9 cellular contexts compared by ENCODE assay signal in genomic region chr11:15969701-15970329, GRCh38.
DNase-seq lines count a peak whose midpoint lies in the region; ATAC-seq, FAIRE-seq and TF ChIP-seq lines count a peak whose summit lies in the region.
"Had no signal": no experiment of that assay in that cellular context is flagged by ENCODE, and none has a peak within 500 bp of the region (broad histone marks: within the 10 kb centered on the region; RNA-seq: fewer than 3 reads in every experiment).

No MANE protein-coding gene starts in this region.

- no TSS peak for BruUV-seq in HepG2 (replicated peaks; lab: Mats Ljungman, UMichigan)

- H3K27ac Mint-ChIP-seq in activated T-helper 2 cell treated with anti-CD3 and anti-CD28 coated beads, Interferon-gamma antibody, Interleukin-2, Interleukin-4, amounts not matched to agents 10 μg/mL and 5 μg/mL and 100 μg/mL, durations not matched to agents 14 hours and 24 hours and 36 hours, result peak overlapping the region; percentile 22
- no peak overlapping the region for H3K27ac Mint-ChIP-seq in stimulated activated naive CD8-positive, alpha-beta T cell treated with anti-CD3 and anti-CD28 coated beads, Interleukin-15, amount 100 ng/mL, for 72 hours
- H3K27ac Mint-ChIP-seq: activated CD4-positive, alpha-beta T cell treated with anti-CD3 and anti-CD28 coated beads, Interleukin-2, amount 10 ng/mL, durations not matched to agents 7 days and 5 days had no signal

- no peak overlapping the region for H3K27ac ChIP-seq in HepG2 (ENCODE audit: extremely low read length, insufficient read depth, low read length)

- ATAC-seq in HG02610 (IDR thresholded peaks at IDR 0.05; ENCODE audit: unreplicated experiment) (peak; percentile 47), HepG2 (no peak), HG02970 (IDR thresholded peaks at IDR 0.05; ENCODE audit: low FRiP score, unreplicated experiment) (no peak)
- ATAC-seq in stimulated activated naive CD8-positive, alpha-beta T cell treated with anti-CD3 and anti-CD28 coated beads, Interleukin-15, amount 100 ng/mL, for 72 hours, result no peak
- ATAC-seq in activated T-cell treated with anti-CD3 and anti-CD28 coated beads, Interleukin-2, amount 50 U/mL, for 4 hours, result no peak

- no peak for TF ChIP-seq RAD21 in HepG2 (CRISPR knock-in tag; IDR thresholded peaks at IDR 0.05)

- CTCF ChIA-PET in HepG2 (lab: Yijun Ruan, JAX; ENCODE audit: low intra/inter-chr PET ratio, low total read pairs), result no interaction called here

- FAIRE-seq in HepG2 (lab: Jason Lieb, UNC), result no peak

- H4K20me1 ChIP-seq in HepG2 (ENCODE audit: insufficient read depth, low read length), result no peaks in the 10 kb centered on the region

- peaks cover 5% of the 10 kb centered on the region for H3K4me1 Mint-ChIP-seq in activated T-helper 2 cell treated with anti-CD3 and anti-CD28 coated beads, Interferon-gamma antibody, Interleukin-2, Interleukin-4, amounts not matched to agents 10 μg/mL and 5 μg/mL and 100 μg/mL, durations not matched to agents 14 hours and 24 hours and 36 hours (ENCODE audit: low read depth)
- H3K4me1 Mint-ChIP-seq in stimulated activated naive CD8-positive, alpha-beta T cell treated with anti-CD3 and anti-CD28 coated beads, Interleukin-15, amount 100 ng/mL, for 72 hours, result no peaks in the 10 kb centered on the region
- no peaks in the 10 kb centered on the region for H3K4me1 Mint-ChIP-seq in activated T-cell treated with anti-CD3 and anti-CD28 coated beads, Interleukin-2, amount 50 U/mL, for 4 hours (ENCODE audit: low read depth)
- H3K4me1 Mint-ChIP-seq: activated CD4-positive, alpha-beta T cell treated with anti-CD3 and anti-CD28 coated beads, Interleukin-2, amount 10 ng/mL, durations not matched to agents 7 days and 5 days had no signal

- no peaks in the 10 kb centered on the region for H3K79me2 ChIP-seq in HepG2 (ENCODE audit: insufficient read depth, low read length)

- DNase-seq in AG09309 (ENCODE audit: low read depth) (peak; percentile 54), HepG2 (ENCODE audit: low spot score) (no peak), NK-92 (lab: John Stamatoyannopoulos, UW; ENCODE audit: unreplicated experiment) (no peak)
- DNase-seq in activated T-helper 2 cell treated with anti-CD3 and anti-CD28 coated beads, Interferon-gamma antibody, Interleukin-2, Interleukin-4, amounts not matched to agents 10 μg/mL and 5 μg/mL and 100 μg/mL, durations not matched to agents 14 hours and 24 hours and 36 hours (ENCODE audit: low spot score), result no peak
- no peak for DNase-seq in stimulated activated naive CD8-positive, alpha-beta T cell treated with anti-CD3 and anti-CD28 coated beads, Interleukin-15, amount 100 ng/mL, for 72 hours
- no peak for DNase-seq in activated T-cell treated with anti-CD3 and anti-CD28 coated beads, Interleukin-2, amount 50 U/mL, for 4 hours
- DNase-seq: activated CD4-positive, alpha-beta T cell treated with anti-CD3 and anti-CD28 coated beads, Interleukin-2, amount 10 ng/mL, durations not matched to agents 7 days and 5 days had no signal

- H3K4me1 ChIP-seq in HepG2 (ENCODE audit: insufficient read depth, low read length), result 0 out of 2 replicates have a peak, but pooled peaks cover 24% of the 10 kb centered on the region

- intact Hi-C loops in activated T-helper 2 cell treated with anti-CD3 and anti-CD28 coated beads, Interferon-gamma antibody, Interleukin-2, Interleukin-4, amounts not matched to agents 10 μg/mL and 5 μg/mL and 100 μg/mL, durations not matched to agents 14 hours and 24 hours and 36 hours (cut with micrococcal nuclease), result no loop called here
- intact Hi-C loops in HepG2 (cut with micrococcal nuclease; ENCODE audit: unreplicated experiment), result no loop called here

- no peak overlapping the region for H3K9ac ChIP-seq in HepG2 (ENCODE audit: insufficient read depth, low read depth, low read length)

- no peak overlapping the region for H3K4me3 Mint-ChIP-seq in activated T-helper 2 cell treated with anti-CD3 and anti-CD28 coated beads, Interferon-gamma antibody, Interleukin-2, Interleukin-4, amounts not matched to agents 10 μg/mL and 5 μg/mL and 100 μg/mL, durations not matched to agents 14 hours and 24 hours and 36 hours (ENCODE audit: low read depth)
- no peak overlapping the region for H3K4me3 Mint-ChIP-seq in stimulated activated naive CD8-positive, alpha-beta T cell treated with anti-CD3 and anti-CD28 coated beads, Interleukin-15, amount 100 ng/mL, for 72 hours
- no peak overlapping the region for H3K4me3 Mint-ChIP-seq in activated T-cell treated with anti-CD3 and anti-CD28 coated beads, Interleukin-2, amount 50 U/mL, for 4 hours
- H3K4me3 Mint-ChIP-seq: activated CD4-positive, alpha-beta T cell treated with anti-CD3 and anti-CD28 coated beads, Interleukin-2, amount 10 ng/mL, durations not matched to agents 7 days and 5 days had no signal

- POLR2A ChIA-PET in HepG2 (lab: Yijun Ruan, JAX), result no interaction called here

- no peak for TF ChIP-seq EP300 in HepG2 (IDR thresholded peaks at IDR 0.05; ENCODE audit: low read depth in 2 of 2, low read length in 2 of 2)
- no peak for TF ChIP-seq EP300 in HepG2 (CRISPR knock-in tag; IDR thresholded peaks at IDR 0.05; ENCODE audit: borderline replicate concordance)

- H2AFZ ChIP-seq in HepG2 (ENCODE audit: low read length), result no peak overlapping the region

- no peaks in the 10 kb centered on the region for H3K9me3 ChIP-seq in HepG2 (ENCODE audit: low read length)

- no peaks in the 10 kb centered on the region for H3K36me3 Mint-ChIP-seq in activated T-helper 2 cell treated with anti-CD3 and anti-CD28 coated beads, Interferon-gamma antibody, Interleukin-2, Interleukin-4, amounts not matched to agents 10 μg/mL and 5 μg/mL and 100 μg/mL, durations not matched to agents 14 hours and 24 hours and 36 hours (ENCODE audit: low read depth)
- H3K36me3 Mint-ChIP-seq in activated T-cell treated with anti-CD3 and anti-CD28 coated beads, Interleukin-2, amount 50 U/mL, for 4 hours (ENCODE audit: insufficient read depth), result no peaks in the 10 kb centered on the region

- in situ Hi-C loops in HepG2 (cut with HindIII; ENCODE audit: extremely low pct_ligation_motif_present, low pct_unique_long_range_greater_than_20kb), result no loop called here

- H3K27me3 ChIP-seq in HepG2 (ENCODE audit: control insufficient read depth in 1 of 2, insufficient read depth in 2 of 2, low read length in 2 of 2), result no peaks in the 10 kb centered on the region

- no peak for TF ChIP-seq POLR2A in HepG2 (IDR thresholded peaks at IDR 0.05; ENCODE audit: insufficient read depth in 1 of 2, low read depth in 2 of 2, low read length in 2 of 2)

- WGBS in HepG2 (ENCODE audit: low lambda C conversion rate), result 65% methylated on average over 6 of the region's 6 CpGs

- H3K36me3 ChIP-seq in HepG2 (replicated peaks in 1 of 2; ENCODE audit: control insufficient read depth in 1 of 2, insufficient read depth in 2 of 2, low read length in 2 of 2), result no peaks in the 10 kb centered on the region

- no peaks in the 10 kb centered on the region for H3K9me3 Mint-ChIP-seq in activated T-helper 2 cell treated with anti-CD3 and anti-CD28 coated beads, Interferon-gamma antibody, Interleukin-2, Interleukin-4, amounts not matched to agents 10 μg/mL and 5 μg/mL and 100 μg/mL, durations not matched to agents 14 hours and 24 hours and 36 hours
- H3K9me3 Mint-ChIP-seq in stimulated activated naive CD8-positive, alpha-beta T cell treated with anti-CD3 and anti-CD28 coated beads, Interleukin-15, amount 100 ng/mL, for 72 hours, result peaks cover 0 to 4% of the 10 kb centered on the region in 2 donors
- H3K9me3 Mint-ChIP-seq in activated T-cell treated with anti-CD3 and anti-CD28 coated beads, Interleukin-2, amount 50 U/mL, for 4 hours, result no peaks in the 10 kb centered on the region
- H3K9me3 Mint-ChIP-seq: activated CD4-positive, alpha-beta T cell treated with anti-CD3 and anti-CD28 coated beads, Interleukin-2, amount 10 ng/mL, durations not matched to agents 7 days and 5 days had no signal

- TF ChIP-seq CTCF in AG09309 (IDR thresholded peaks at IDR 0.05; ENCODE audit: control insufficient read depth, insufficient read depth, low read depth, low read length, missing control alignments) (no peak), HepG2 (CRISPR knock-in tag; IDR thresholded peaks at IDR 0.05) (no peak)

- no peaks in the 10 kb centered on the region for H3K27me3 Mint-ChIP-seq in activated T-helper 2 cell treated with anti-CD3 and anti-CD28 coated beads, Interferon-gamma antibody, Interleukin-2, Interleukin-4, amounts not matched to agents 10 μg/mL and 5 μg/mL and 100 μg/mL, durations not matched to agents 14 hours and 24 hours and 36 hours (ENCODE audit: low read depth)
- no peaks in the 10 kb centered on the region for H3K27me3 Mint-ChIP-seq in stimulated activated naive CD8-positive, alpha-beta T cell treated with anti-CD3 and anti-CD28 coated beads, Interleukin-15, amount 100 ng/mL, for 72 hours
- H3K27me3 Mint-ChIP-seq in activated T-cell treated with anti-CD3 and anti-CD28 coated beads, Interleukin-2, amount 50 U/mL, for 4 hours (ENCODE audit: low read depth), result no peaks in the 10 kb centered on the region
- H3K27me3 Mint-ChIP-seq: activated CD4-positive, alpha-beta T cell treated with anti-CD3 and anti-CD28 coated beads, Interleukin-2, amount 10 ng/mL, durations not matched to agents 7 days and 5 days had no signal

- H3K4me2 ChIP-seq in HepG2 (ENCODE audit: low read depth, low read length), result peak overlapping the region; percentile 42; the same call in 1 of the 2 replicates

- H3K4me3 ChIP-seq in AG09309 (ENCODE audit: control insufficient read depth, low read depth, low read length) (no peak overlapping the region), HepG2 (replicated peaks in 1 of 3; ENCODE audit: insufficient read depth in 1 of 3, low read depth in 2 of 3, low read length in 3 of 3) (no peak overlapping the region)

TF ChIP-seq in HepG2, 621 proteins besides CTCF, POLR2A, EP300 and RAD21:
- TF ChIP-seq GABPB1 (CRISPR knock-in tag; IDR thresholded peaks at IDR 0.05) (no peak), FUBP1 (CRISPR knock-in tag; IDR thresholded peaks at IDR 0.05; ENCODE audit: borderline replicate concordance) (no peak), SATB2 (CRISPR knock-in tag; IDR thresholded peaks at IDR 0.05) (no peak)
